8 cellular contexts compared by ENCODE assay signal in the genomic region with DNA sequence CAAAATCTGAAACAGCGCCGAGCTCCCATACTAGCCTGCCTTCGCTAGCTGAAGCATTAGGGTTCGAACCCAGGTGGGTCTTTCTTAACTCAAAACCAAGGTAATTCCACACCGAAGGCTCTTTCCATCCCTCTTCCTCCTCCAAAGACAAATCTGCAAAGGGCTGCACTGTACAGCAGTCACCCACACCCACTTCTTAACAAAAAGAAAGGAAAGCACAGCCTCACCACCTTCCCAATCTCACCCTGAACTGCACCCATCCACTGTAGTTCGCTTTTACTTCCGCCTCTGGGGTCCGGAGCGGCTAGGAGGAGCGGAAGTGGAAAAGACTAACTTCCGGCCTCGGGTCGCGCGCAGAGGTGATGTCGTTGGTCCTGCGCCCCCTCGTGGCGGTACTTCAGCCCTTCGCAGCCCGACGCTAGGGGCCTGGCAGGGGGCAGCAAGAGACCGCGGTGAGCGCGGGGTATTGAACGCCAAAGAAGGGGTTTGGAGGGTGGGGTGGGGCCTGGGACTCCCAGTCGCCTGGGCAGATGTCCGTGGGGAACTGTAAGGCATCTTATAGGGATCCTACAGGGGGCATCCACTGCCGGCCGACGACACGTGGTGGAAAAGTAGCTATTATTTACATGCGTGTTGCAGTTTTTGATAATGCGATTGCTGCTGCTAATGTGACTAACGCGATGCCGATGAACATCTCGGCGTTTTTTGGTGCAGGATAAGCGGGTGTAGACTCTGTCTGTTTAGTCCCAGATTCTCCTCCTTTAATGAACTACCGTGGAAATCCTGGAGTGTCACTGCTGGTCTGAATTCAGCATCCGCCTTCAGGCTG. TPM values are rescaled to one million over a fixed set of nuclear protein-coding genes. Genes with fewer than 3 reads are reported as not detected.
DNase-seq lines count a peak whose midpoint lies in the region; ATAC-seq and TF ChIP-seq lines count a peak whose summit lies in the region.

A gene with protein sequence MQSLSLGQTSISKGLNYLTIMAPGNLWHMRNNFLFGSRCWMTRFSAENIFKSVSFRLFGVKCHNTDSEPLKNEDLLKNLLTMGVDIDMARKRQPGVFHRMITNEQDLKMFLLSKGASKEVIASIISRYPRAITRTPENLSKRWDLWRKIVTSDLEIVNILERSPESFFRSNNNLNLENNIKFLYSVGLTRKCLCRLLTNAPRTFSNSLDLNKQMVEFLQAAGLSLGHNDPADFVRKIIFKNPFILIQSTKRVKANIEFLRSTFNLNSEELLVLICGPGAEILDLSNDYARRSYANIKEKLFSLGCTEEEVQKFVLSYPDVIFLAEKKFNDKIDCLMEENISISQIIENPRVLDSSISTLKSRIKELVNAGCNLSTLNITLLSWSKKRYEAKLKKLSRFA (minus strand): TSS at position 290 of the 829 bp plus-strand sequence. CDS start 619 bp downstream, outside the sequence.

- peak within 1 kb of the TSS; percentile 86 for H3K4me3 ChIP-seq in BLaER1
- peak within 1 kb of the TSS; percentile 89 for H3K4me3 ChIP-seq in coronary artery
- peak within 1 kb of the TSS; percentile 56 to 76 for H3K4me3 ChIP-seq in left lung

- peak within 1 kb of the TSS; percentile 88 for H3K9ac ChIP-seq in BLaER1

- H3K27ac ChIP-seq in BLaER1 (peak within 1 kb of the TSS; percentile 84), coronary artery (peak within 1 kb of the TSS; percentile 27 to 49), left lung (peak within 1 kb of the TSS; percentile 35 to 65)

- H3K9me3 ChIP-seq in BLaER1, result 0 out of 2 replicates have a peak, but pooled peaks cover 2% of the 10 kb centered on the region
- no peaks in the 10 kb centered on the region for H3K9me3 ChIP-seq in left lung

- intact Hi-C loops in left lung (cut with DNase I), result loop anchor here in 1 of 2 donors (10.0 kb wide), 1 partner anchor 564 kb away; a partner anchor contains a TSS

- ATAC-seq in HG03460 (IDR thresholded peaks at IDR 0.05; ENCODE audit: unreplicated experiment), result peak; percentile 99
- peak; percentile 99 for ATAC-seq in left lung

- H3K36me3 ChIP-seq in BLaER1 (peaks cover 21% of the 10 kb centered on the region), left lung (no peaks in the 10 kb centered on the region)

- no peaks in the 10 kb centered on the region for H3K27me3 ChIP-seq in BLaER1
- no peaks in the 10 kb centered on the region for H3K27me3 ChIP-seq in left lung

- no peaks in the 10 kb centered on the region for H4K20me1 ChIP-seq in BLaER1

- H3K4me2 ChIP-seq in BLaER1, result peak within 1 kb of the TSS; percentile 77

- TF ChIP-seq CTCF in coronary artery (IDR thresholded peaks at IDR 0.05), result peak; percentile 95
- TF ChIP-seq CTCF in left lung (IDR thresholded peaks at IDR 0.05), result peak; percentile 86 to 94

- DNase-seq in GM19240 (ENCODE audit: insufficient read length, low spot score) (peak; percentile 81), NCI-H524 treated with DMSO at 0.1 percent for 48 hours (lab: John Stamatoyannopoulos, UW) (peak; percentile 92), coronary artery (ENCODE audit: low spot score) (peak; percentile 88), left lung (peak; percentile 93 to 97)
- peak; percentile 96 for DNase-seq in activated CD4-positive, alpha-beta T cell treated with anti-CD3 and anti-CD28 coated beads for 48 hours
- peak; percentile 93 to 94 for DNase-seq in stimulated activated CD4-positive, alpha-beta T cell treated with anti-CD3 and anti-CD28 coated beads, Interleukin-2, amount 100 ng/mL, for 48 hours

- H3K4me1 ChIP-seq in BLaER1 (peaks cover 15% of the 10 kb centered on the region), left lung (peaks cover 0 to 36% of the 10 kb centered on the region in 2 donors)

RNA-seq across cellular contexts. Expression of the gene that starts here (rescaled TPM):
- 10 to 100 TPM; 10.8 to 14.5 TPM for total RNA-seq in left lung

Comparison
In these comparisons a context has a peak if more than half of its experiments do, and no peak if none do; other contexts are left out.
1. Peak in every context shown above with its lines: DNase-seq, ATAC-seq, H3K4me3 ChIP-seq and H3K27ac ChIP-seq.